1 cellular context compared by ENCODE assay signal in the genomic region with DNA sequence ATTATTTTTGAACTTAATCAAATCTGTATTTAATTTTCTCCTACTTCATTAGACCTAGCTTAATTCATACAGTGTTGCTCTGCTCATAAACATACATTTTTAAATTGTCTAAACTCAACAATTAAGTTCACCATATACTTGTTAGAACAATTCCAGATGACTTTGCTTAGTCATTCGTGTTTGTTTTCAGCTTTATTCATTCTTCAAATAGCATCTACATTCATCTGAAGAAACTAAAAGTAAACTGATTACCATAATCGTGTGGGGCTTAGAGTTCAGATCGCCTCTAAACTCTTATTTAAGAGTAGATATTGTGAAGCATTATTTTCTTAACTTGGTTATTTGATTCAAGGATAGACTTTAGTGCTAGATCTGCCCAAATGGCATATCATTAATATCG.
TF ChIP-seq lines count a peak whose summit lies in the region.

No MANE protein-coding gene starts in this region.

TF ChIP-seq in K562, 482 proteins besides CTCF, POLR2A, EP300 and RAD21 (continued from another document):
- TF ChIP-seq MEF2D (tag; conservative IDR thresholded peaks at IDR 0.05; ENCODE audit: low read depth) (no peak), OTX1 (CRISPR knock-in tag; IDR thresholded peaks at IDR 0.05) (no peak), ZNF354B (CRISPR knock-in tag; IDR thresholded peaks at IDR 0.05) (no peak), ZKSCAN1 (IDR thresholded peaks at IDR 0.05; ENCODE audit: low read depth, low read length) (no peak), GTF2E2 (tag; IDR thresholded peaks at IDR 0.05) (no peak)
- TF ChIP-seq, protein P1, sequence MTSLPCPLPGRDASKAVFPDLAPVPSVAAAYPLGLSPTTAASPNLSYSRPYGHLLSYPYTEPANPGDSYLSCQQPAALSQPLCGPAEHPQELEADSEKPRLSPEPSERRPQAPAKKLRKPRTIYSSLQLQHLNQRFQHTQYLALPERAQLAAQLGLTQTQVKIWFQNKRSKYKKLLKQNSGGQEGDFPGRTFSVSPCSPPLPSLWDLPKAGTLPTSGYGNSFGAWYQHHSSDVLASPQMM (CRISPR knock-in tag; IDR thresholded peaks at IDR 0.05) = no peak
